ENCODE assay signal across 1 cellular context in genomic region chr5:17415282-17415681, GRCh38.
TF ChIP-seq lines count a peak whose summit lies in the region.

No MANE protein-coding gene starts in this region.

TF ChIP-seq in H1, 55 proteins besides CTCF, POLR2A, EP300 and RAD21 (continued from another document):
- TF ChIP-seq TEAD4 (IDR thresholded peaks at IDR 0.05; ENCODE audit: low read depth, low read length) (peak; percentile 69; the same call in 1 of the 2 replicates), KDM5A (IDR thresholded peaks at IDR 0.05; ENCODE audit: low read length) (no peak), SP4 (IDR thresholded peaks at IDR 0.05; ENCODE audit: low read length) (no peak), JUND (IDR thresholded peaks at IDR 0.05; ENCODE audit: low read length) (no peak), TCF12 (IDR thresholded peaks at IDR 0.05; ENCODE audit: low read depth, low read length) (no peak), CHD7 (IDR thresholded peaks at IDR 0.05; ENCODE audit: insufficient replicate concordance, low read length) (no peak), MAX (IDR thresholded peaks at IDR 0.05) (peak; percentile 19; the same call in 1 of the 2 replicates), BRCA1 (IDR thresholded peaks at IDR 0.05; ENCODE audit: low read depth, low read length) (no peak), KDM1A (IDR thresholded peaks at IDR 0.05; ENCODE audit: borderline replicate concordance, low read length) (no peak), CREB1 (IDR thresholded peaks at IDR 0.05) (no peak), E2F6 (IDR thresholded peaks at IDR 0.05) (no peak; the same call in 1 of the 2 replicates), HDAC6 (IDR thresholded peaks at IDR 0.05; ENCODE audit: low read depth, low read length) (no peak), SIRT6 (IDR thresholded peaks at IDR 0.05; ENCODE audit: low read length) (no peak), YY1 (IDR thresholded peaks at IDR 0.05; ENCODE audit: low read depth, low read length) (0 out of 2 replicates have a peak, but pooled peaks have one; percentile 20), TAF7 (optimal IDR thresholded peaks at IDR 0.05; ENCODE audit: borderline replicate concordance, low read depth, low read length) (no peak), RXRA (IDR thresholded peaks at IDR 0.05; ENCODE audit: insufficient read depth, low read depth, low read length) (no peak), POLR2AphosphoS5 (IDR thresholded peaks at IDR 0.05; ENCODE audit: low read depth, low read length) (0 out of 2 replicates have a peak, but pooled peaks have one; percentile 39), FOSL1 (IDR thresholded peaks at IDR 0.05; ENCODE audit: insufficient read depth, low read depth, low read length) (no peak), BCL11A (IDR thresholded peaks at IDR 0.05; ENCODE audit: low read depth in 2 of 2, low read length in 2 of 2) (no peak), SRF (IDR thresholded peaks at IDR 0.05; ENCODE audit: low read depth, low read length) (no peak), CEBPB (IDR thresholded peaks at IDR 0.05; ENCODE audit: low read depth, low read length) (no peak), NANOG (IDR thresholded peaks at IDR 0.05; ENCODE audit: insufficient read depth, low read depth, low read length, poor library complexity, severe bottlenecking) (no peak), SP2 (IDR thresholded peaks at IDR 0.05; ENCODE audit: low read length) (no peak), EZH2 (IDR thresholded peaks at IDR 0.05; ENCODE audit: low read depth, low read length, severe bottlenecking) (no peak), TBP (IDR thresholded peaks at IDR 0.05; ENCODE audit: low read depth, low read length) (peak; percentile 36; the same call in 1 of the 2 replicates), RBBP5 (IDR thresholded peaks at IDR 0.05; ENCODE audit: borderline replicate concordance, low read depth, low read length) (no peak), POU5F1 (IDR thresholded peaks at IDR 0.05; ENCODE audit: low read depth, low read length) (no peak), TAF1 (IDR thresholded peaks at IDR 0.05; ENCODE audit: low read depth, low read length) (no peak), SIN3A (conservative IDR thresholded peaks at IDR 0.05 in 1 of 2, IDR thresholded peaks at IDR 0.05 in 1 of 2; ENCODE audit: low read depth in 1 of 2, low read length in 2 of 2) (no peak), JUN (IDR thresholded peaks at IDR 0.05; ENCODE audit: low read depth, low read length) (no peak), USF2 (IDR thresholded peaks at IDR 0.05; ENCODE audit: low read length) (peak; percentile 9; the same call in 1 of the 2 replicates), RFX5 (IDR thresholded peaks at IDR 0.05; ENCODE audit: borderline replicate concordance, low read depth, low read length) (no peak), PHF8 (conservative IDR thresholded peaks at IDR 0.05; ENCODE audit: low read depth, low read length) (no peak), RNF2 (IDR thresholded peaks at IDR 0.05; ENCODE audit: borderline replicate concordance, low read depth, low read length, missing control alignments, poor library complexity, severe bottlenecking) (no peak), CHD2 (IDR thresholded peaks at IDR 0.05; ENCODE audit: low read length) (no peak), MAFK (IDR thresholded peaks at IDR 0.05; ENCODE audit: low read depth, low read length) (no peak), KDM4A (IDR thresholded peaks at IDR 0.05; ENCODE audit: low read depth, low read length, severe bottlenecking) (no peak), SIX5 (IDR thresholded peaks at IDR 0.05; ENCODE audit: low read depth, low read length) (no peak), CHD1 (IDR thresholded peaks at IDR 0.05; ENCODE audit: low read depth, low read length) (no peak), SUZ12 (IDR thresholded peaks at IDR 0.05; ENCODE audit: low read length) (no peak), GABPA (IDR thresholded peaks at IDR 0.05; ENCODE audit: borderline replicate concordance, insufficient read depth, low read length) (no peak), ZNF274 (IDR thresholded peaks at IDR 0.05; ENCODE audit: borderline replicate concordance, extremely low read depth, low read length) (no peak)
